ENCODE assay signal across 11 cellular contexts in genomic region chr6:28727559-28728211, GRCh38.
A peak's percentile ranks its signal among the peaks of the same experiment; 100 is the strongest.
DNase-seq lines count a peak whose midpoint lies in the region; ATAC-seq, FAIRE-seq and TF ChIP-seq lines count a peak whose summit lies in the region.
"Had no signal": no experiment of that assay in that cellular context is flagged by ENCODE, and none has a peak within 500 bp of the region (broad histone marks: within the 10 kb centered on the region; RNA-seq: fewer than 3 reads in every experiment).

No MANE protein-coding gene starts in this region.

- DNase-seq in GM18507 (ENCODE audit: extremely low spot score, insufficient read length, low read depth), result no peak
- peak; percentile 49 for DNase-seq in OCI-LY7 (ENCODE audit: low spot score)
- DNase-seq in hepatocyte (ENCODE audit: low spot score), result no peak
- DNase-seq in GOT3 (lab: John Stamatoyannopoulos, UW), result no peak
- DNase-seq: cerebellar nuclear complex, left ventricle myocardium inferior had no signal

- H3K9me3 ChIP-seq in OCI-LY7 (ENCODE audit: low read length), result no peaks in the 10 kb centered on the region
- H3K9me3 ChIP-seq in hepatocyte (ENCODE audit: low read depth), result no peaks in the 10 kb centered on the region
- H3K9me3 ChIP-seq: right atrium auricular region had no signal

- H3K4me3 ChIP-seq in ACC112 (ENCODE audit: low read depth, low read length) (peak overlapping the region; percentile 97), OCI-LY7 (ENCODE audit: low read depth, low read length, poor library complexity, severe bottlenecking) (peak overlapping the region; percentile 24), hepatocyte (no peak overlapping the region)

- POLR2A ChIA-PET in OCI-LY7 (lab: Charles Lee), result interaction anchor here (0.6 to 2.3 kb wide), 9 partner anchors 9 to 251 kb away, joined by 3 to 9 read pairs (median 6); no protein-coding TSS in a partner anchor

- H2AFZ ChIP-seq in ACC112 (ENCODE audit: low read length, unreplicated experiment), result peak overlapping the region; percentile 73
- H2AFZ ChIP-seq in OCI-LY7 (ENCODE audit: low read length), result peak overlapping the region; percentile 85
- H2AFZ ChIP-seq in hepatocyte, result peak overlapping the region; percentile 97

- peak; percentile 24 for FAIRE-seq in GM18507 (lab: Jason Lieb, UNC)

- H3K27me3 ChIP-seq in ACC112 (ENCODE audit: insufficient read depth, low read length) (peaks cover 41% of the 10 kb centered on the region), hepatocyte (peaks cover 43% of the 10 kb centered on the region)
- H3K27me3 ChIP-seq: right atrium auricular region had no signal

- no peaks in the 10 kb centered on the region for H3K36me3 ChIP-seq in ACC112 (ENCODE audit: insufficient read depth, low read length)
- H3K36me3 ChIP-seq in OCI-LY7 (ENCODE audit: insufficient read depth, low read length), result no peaks in the 10 kb centered on the region
- no peaks in the 10 kb centered on the region for H3K36me3 ChIP-seq in hepatocyte (replicated peaks; ENCODE audit: insufficient read depth, low read depth)
- H3K36me3 ChIP-seq: left ventricle myocardium inferior, right atrium auricular region had no signal

- H4K20me1 ChIP-seq in OCI-LY7 (ENCODE audit: insufficient read depth, low read length) (no peaks in the 10 kb centered on the region), hepatocyte (ENCODE audit: insufficient read depth, poor library complexity, severe bottlenecking) (no peaks in the 10 kb centered on the region)

- H3K4me1 ChIP-seq in ACC112 (ENCODE audit: control insufficient read depth, insufficient read depth, low read length, unreplicated experiment), result peaks cover 3% of the 10 kb centered on the region
- H3K4me1 ChIP-seq in OCI-LY7 (ENCODE audit: insufficient read depth, low read length, poor library complexity, severe bottlenecking), result peaks cover 19% of the 10 kb centered on the region
- H3K4me1 ChIP-seq in hepatocyte (ENCODE audit: insufficient read depth), result no peaks in the 10 kb centered on the region
- H3K4me1 ChIP-seq: right atrium auricular region had no signal

- no peaks in the 10 kb centered on the region for H3K9me2 ChIP-seq in OCI-LY7 (ENCODE audit: insufficient read depth, low read length)
- H3K9me2 ChIP-seq in hepatocyte (replicated peaks; ENCODE audit: insufficient read depth), result no peaks in the 10 kb centered on the region

- BruUV-seq in OCI-LY7 (replicated peaks; lab: Mats Ljungman, UMichigan), result no TSS peak

- H3K79me2 ChIP-seq in ACC112 (ENCODE audit: control insufficient read depth, insufficient read depth, low read length, unreplicated experiment), result no peaks in the 10 kb centered on the region
- H3K79me2 ChIP-seq in OCI-LY7 (ENCODE audit: insufficient read depth, low read depth, low read length), result no peaks in the 10 kb centered on the region
- no peaks in the 10 kb centered on the region for H3K79me2 ChIP-seq in hepatocyte

- CTCF ChIA-PET in OCI-LY7 (lab: Charles Lee; ENCODE audit: unreplicated experiment), result interaction anchor here (1.6 kb wide), 1 partner anchor 41 kb away, joined by 3 read pairs; no protein-coding TSS in a partner anchor

- intact Hi-C loops in OCI-LY7 (cut with micrococcal nuclease; ENCODE audit: unreplicated experiment), result no loop called here

- H3K4me2 ChIP-seq in OCI-LY7 (ENCODE audit: low read length) (peak overlapping the region; percentile 85), hepatocyte (peak overlapping the region; percentile 79)

- WGBS in hepatocyte (ENCODE audit: low lambda C conversion rate, missing lambda C conversion rate), result 87% methylated on average over 9 of the region's 9 CpGs

- H3K27ac ChIP-seq in ACC112 (ENCODE audit: low read depth, low read length), result no peak overlapping the region
- H3K27ac ChIP-seq in OCI-LY7 (ENCODE audit: low read depth, low read length, poor library complexity, severe bottlenecking), result peak overlapping the region; percentile 25
- no peak overlapping the region for H3K27ac ChIP-seq in hepatocyte
- H3K27ac ChIP-seq: left ventricle myocardium inferior, right atrium auricular region had no signal

- TF ChIP-seq CTCF in OCI-LY7 (conservative IDR thresholded peaks at IDR 0.05; ENCODE audit: low read length) (no peak), hepatocyte (IDR thresholded peaks at IDR 0.05; ENCODE audit: poor library complexity) (no peak)

- ATAC-seq in HG02938 (IDR thresholded peaks at IDR 0.05; ENCODE audit: unreplicated experiment) (no peak), HG02763 (IDR thresholded peaks at IDR 0.05; ENCODE audit: unreplicated experiment) (no peak), HG02678 (IDR thresholded peaks at IDR 0.05; ENCODE audit: unreplicated experiment) (no peak)
